1 cellular context compared by ENCODE assay signal in genomic region chr2:84458436-84459027, GRCh38.
A peak's percentile ranks its signal among the peaks of the same experiment; 100 is the strongest.
TF ChIP-seq lines count a peak whose summit lies in the region.

No MANE protein-coding gene starts in this region.

TF ChIP-seq in HepG2, 621 proteins besides CTCF, POLR2A, EP300 and RAD21 (continued from another document):
- no peak for TF ChIP-seq ARID4A (CRISPR knock-in tag; IDR thresholded peaks at IDR 0.05; ENCODE audit: borderline replicate concordance)
- no peak for TF ChIP-seq FLYWCH1 (CRISPR knock-in tag; IDR thresholded peaks at IDR 0.05)
- TF ChIP-seq ZNF646 (CRISPR knock-in tag; IDR thresholded peaks at IDR 0.05): no peak
- no peak for TF ChIP-seq HNF1A (IDR thresholded peaks at IDR 0.05; ENCODE audit: low read depth)
- TF ChIP-seq HNF1A (CRISPR knock-in tag; IDR thresholded peaks at IDR 0.05; ENCODE audit: borderline replicate concordance): 0 out of 2 replicates have a peak, but pooled peaks have one; percentile 22
- no peak for TF ChIP-seq RCOR2 (CRISPR knock-in tag; IDR thresholded peaks at IDR 0.05)
- TF ChIP-seq KLF11 (CRISPR knock-in tag; IDR thresholded peaks at IDR 0.05): 0 out of 2 replicates have a peak, but pooled peaks have one; percentile 10
- no peak for TF ChIP-seq ZNF446 (CRISPR knock-in tag; IDR thresholded peaks at IDR 0.05)
- no peak for TF ChIP-seq ZBTB42 (CRISPR knock-in tag; IDR thresholded peaks at IDR 0.05)
- TF ChIP-seq ZNF775 (CRISPR knock-in tag; IDR thresholded peaks at IDR 0.05; ENCODE audit: borderline replicate concordance): no peak
- TF ChIP-seq BHLHE40 (IDR thresholded peaks at IDR 0.05; ENCODE audit: low read length): no peak
- TF ChIP-seq BRD4 (CRISPR knock-in tag; IDR thresholded peaks at IDR 0.05): peak; percentile 50; the same call in 1 of the 2 replicates
- no peak for TF ChIP-seq THAP7 (CRISPR knock-in tag; IDR thresholded peaks at IDR 0.05)
- TF ChIP-seq REL (CRISPR knock-in tag; conservative IDR thresholded peaks at IDR 0.05): no peak
- TF ChIP-seq CHD4 (IDR thresholded peaks at IDR 0.05; ENCODE audit: borderline replicate concordance, low read length): no peak
- no peak for TF ChIP-seq TCF7 (IDR thresholded peaks at IDR 0.05; ENCODE audit: low read depth)
- no peak for TF ChIP-seq ZIK1 (CRISPR knock-in tag; IDR thresholded peaks at IDR 0.05; ENCODE audit: borderline replicate concordance, low read depth)
- no peak for TF ChIP-seq TFE3 (CRISPR knock-in tag; IDR thresholded peaks at IDR 0.05)
- no peak for TF ChIP-seq KLF15 (CRISPR knock-in tag; IDR thresholded peaks at IDR 0.05; ENCODE audit: borderline replicate concordance)
